Comparison of ENCODE assay signal across 23 cellular contexts in genomic region chr11:87589082-87589481, GRCh38.
A peak's percentile ranks its signal among the peaks of the same experiment; 100 is the strongest.
DNase-seq lines count a peak whose midpoint lies in the region; ATAC-seq and TF ChIP-seq lines count a peak whose summit lies in the region.
"Had no signal": no experiment of that assay in that cellular context is flagged by ENCODE, and none has a peak within 500 bp of the region (broad histone marks: within the 10 kb centered on the region; RNA-seq: fewer than 3 reads in every experiment).

No MANE protein-coding gene starts in this region.

- H3K79me2 ChIP-seq in PC-3 (ENCODE audit: low read length) = no peaks in the 10 kb centered on the region

- H4K8ac ChIP-seq in neuronal stem cell (ENCODE audit: low read depth, low read length) = no peak overlapping the region

- H3K4me3 ChIP-seq in WERI-Rb-1 (ENCODE audit: low read depth, low read length) = no peak overlapping the region
- no peak overlapping the region for H3K4me3 ChIP-seq in neuronal stem cell (ENCODE audit: low read length in 2 of 2)
- H3K4me3 ChIP-seq in PC-3 (ENCODE audit: low read length) = no peak overlapping the region
- H3K4me3 ChIP-seq: A549; BLaER1 treated with 17β-estradiol and CSF1 and Interleukin-3, amounts not matched to agents 10 nM and 100 nM; GM12878; HAP-1 had no signal

- H3K27me3 ChIP-seq in WERI-Rb-1 (ENCODE audit: insufficient read depth, low read depth, severe bottlenecking) = no peaks in the 10 kb centered on the region
- no peaks in the 10 kb centered on the region for H3K27me3 ChIP-seq in neuronal stem cell (ENCODE audit: control insufficient read depth in 3 of 3, insufficient read depth in 3 of 3, low read depth in 1 of 3, low read length in 3 of 3)
- no peaks in the 10 kb centered on the region for H3K27me3 ChIP-seq in PC-3 (ENCODE audit: low read length)
- H3K27me3 ChIP-seq: BE2C; BLaER1 treated with 17β-estradiol and CSF1 and Interleukin-3, amounts not matched to agents 10 nM and 100 nM had no signal

- no peaks in the 10 kb centered on the region for H3F3A ChIP-seq in PC-3 (ENCODE audit: low read length, unreplicated experiment)

- H3K18ac ChIP-seq in neuronal stem cell (ENCODE audit: low read length) = peak overlapping the region; percentile 62

- POLR2A ChIA-PET in PC-3 (lab: Charles Lee; ENCODE audit: unreplicated experiment) = no interaction called here

- H2AK5ac ChIP-seq in neuronal stem cell (ENCODE audit: low read depth, low read length) = no peak overlapping the region

- H3K9me3 ChIP-seq in WERI-Rb-1 (ENCODE audit: severe bottlenecking) (peaks cover 12% of the 10 kb centered on the region), neuronal stem cell (replicated peaks in 1 of 2; ENCODE audit: control insufficient read depth in 2 of 2, insufficient read depth in 1 of 2, low read depth in 1 of 2, low read length in 2 of 2) (no peaks in the 10 kb centered on the region), PC-3 (ENCODE audit: low read length) (no peaks in the 10 kb centered on the region)
- H3K9me3 ChIP-seq: A549, BE2C, HAP-1 had no signal

- H3K4ac ChIP-seq in neuronal stem cell (ENCODE audit: low read length) = no peak overlapping the region

- no TSS peak for BruUV-seq in PC-3 (replicated peaks; lab: Mats Ljungman, UMichigan)

- H3K27me3 Mint-ChIP-seq in activated T-cell treated with anti-CD3 and anti-CD28 coated beads, Interleukin-2, amount 50 U/mL, for 24 hours = no peaks in the 10 kb centered on the region
- H3K27me3 Mint-ChIP-seq: CD4-positive, alpha-beta T cell had no signal

- no peak overlapping the region for H2BK15ac ChIP-seq in neuronal stem cell (ENCODE audit: low read length)

- H3K4me2 ChIP-seq in neuronal stem cell (ENCODE audit: insufficient read depth, low read length, poor library complexity, severe bottlenecking) (no peak overlapping the region), PC-3 (ENCODE audit: low read length) (no peak overlapping the region)
- H3K4me2 ChIP-seq: A549; BLaER1 treated with 17β-estradiol and CSF1 and Interleukin-3, amounts not matched to agents 10 nM and 100 nM had no signal

- H3K23ac ChIP-seq in neuronal stem cell (ENCODE audit: low read depth, low read length, poor library complexity) = no peak overlapping the region

- CTCF ChIA-PET in PC-3 (lab: Charles Lee) = no interaction called here

- TF ChIP-seq CTCF in WERI-Rb-1 (IDR thresholded peaks at IDR 0.05; ENCODE audit: low read depth, low read length) (no peak), PC-3 (conservative IDR thresholded peaks at IDR 0.05; ENCODE audit: low read depth, low read length) (no peak)

- peaks cover 35% of the 10 kb centered on the region for H3K9me3 Mint-ChIP-seq in activated T-cell treated with anti-CD3 and anti-CD28 coated beads, Interleukin-2, amount 50 U/mL, for 24 hours

- peak overlapping the region; percentile 47 for H3K27ac ChIP-seq in WERI-Rb-1
- H3K27ac ChIP-seq in neuronal stem cell (replicated peaks; ENCODE audit: low read length) = no peak overlapping the region
- H3K27ac ChIP-seq in PC-3 (ENCODE audit: low read length) = no peak overlapping the region
- H3K27ac ChIP-seq: A549; BLaER1 treated with 17β-estradiol and CSF1 and Interleukin-3, amounts not matched to agents 10 nM and 100 nM had no signal

- no peaks in the 10 kb centered on the region for H3K36me3 Mint-ChIP-seq in activated T-cell treated with anti-CD3 and anti-CD28 coated beads, Interleukin-2, amount 50 U/mL, for 24 hours (ENCODE audit: low read depth)
- H3K36me3 Mint-ChIP-seq: CD14-positive monocyte; CD8-positive, alpha-beta memory T cell had no signal

- no peak for ATAC-seq in PC-3
- ATAC-seq in GM21447 (IDR thresholded peaks at IDR 0.05; ENCODE audit: unreplicated experiment) = no peak
- ATAC-seq: A549, GM12878 had no signal

- no peak overlapping the region for H2AFZ ChIP-seq in neuronal stem cell (ENCODE audit: low read length)
- H2AFZ ChIP-seq in PC-3 (ENCODE audit: low read length) = no peak overlapping the region

- no peak overlapping the region for H3K9ac ChIP-seq in neuronal stem cell (ENCODE audit: low read depth, low read length, poor library complexity)
- no peak overlapping the region for H3K9ac ChIP-seq in PC-3 (ENCODE audit: low read length)
- H3K9ac ChIP-seq: BLaER1 treated with 17β-estradiol and CSF1 and Interleukin-3, amounts not matched to agents 10 nM and 100 nM had no signal

- WGBS in neuronal stem cell (ENCODE audit: extremely low coverage in 2 of 2, insufficient read length in 2 of 2, insufficient replicate concordance in 1 of 2), 2 donors = no CpG with 5 or more reads among the region's 3 CpGs

- H3K79me1 ChIP-seq in neuronal stem cell (ENCODE audit: low read depth, low read length) = no peaks in the 10 kb centered on the region

- peak overlapping the region; percentile 74 for H2BK120ac ChIP-seq in neuronal stem cell (ENCODE audit: low read depth, low read length)

- H3K14ac ChIP-seq in neuronal stem cell (ENCODE audit: low read length) = no peak overlapping the region

- H3K4me1 Mint-ChIP-seq in activated T-cell treated with anti-CD3 and anti-CD28 coated beads, Interleukin-2, amount 50 U/mL, for 24 hours (ENCODE audit: low read depth) = no peaks in the 10 kb centered on the region
- H3K4me1 Mint-ChIP-seq: CD14-positive monocyte; CD8-positive, alpha-beta memory T cell had no signal

- peak; percentile 91 for DNase-seq in NCI-H524 treated with DMSO at 0.1 percent for 48 hours (lab: John Stamatoyannopoulos, UW)
- peak; percentile 80 for DNase-seq in WERI-Rb-1
- DNase-seq in neuronal stem cell (ENCODE audit: low spot score) = no peak
- DNase-seq in KG1 (lab: John Stamatoyannopoulos, UW) = no peak
- no peak for DNase-seq in activated T-cell treated with anti-CD3 and anti-CD28 coated beads, Interleukin-2, amount 50 U/mL, for 24 hours
- no peak for DNase-seq in PC-3
- DNase-seq: 8988T; ACHN; AML-193; BE2C; CD4-positive, alpha-beta T cell; CD8-positive, alpha-beta memory T cell; DMS 273 treated with DMSO at 0.1 percent for 48 hours; DMS79; EL; GDM1; GOT3 had no signal

- H4K91ac ChIP-seq in neuronal stem cell (ENCODE audit: low read depth, low read length, poor library complexity) = no peak overlapping the region

- H3K4me3 Mint-ChIP-seq in activated T-cell treated with anti-CD3 and anti-CD28 coated beads, Interleukin-2, amount 50 U/mL, for 24 hours = no peak overlapping the region
- H3K4me3 Mint-ChIP-seq: CD14-positive monocyte; CD4-positive, alpha-beta T cell; CD8-positive, alpha-beta memory T cell had no signal

- H3K9me2 ChIP-seq in PC-3 (replicated peaks; ENCODE audit: low read length) = no peaks in the 10 kb centered on the region

- H2BK12ac ChIP-seq in neuronal stem cell (ENCODE audit: low read length) = no peak overlapping the region

- intact Hi-C loops in PC-3 (cut with micrococcal nuclease) = no loop called here

- no peaks in the 10 kb centered on the region for H3K36me3 ChIP-seq in WERI-Rb-1
- no peaks in the 10 kb centered on the region for H3K36me3 ChIP-seq in neuronal stem cell (replicated peaks in 1 of 2; ENCODE audit: control insufficient read depth in 2 of 2, insufficient read depth in 2 of 2, low read length in 2 of 2)
- H3K36me3 ChIP-seq in PC-3 (ENCODE audit: low read depth, low read length) = no peaks in the 10 kb centered on the region
- H3K36me3 ChIP-seq: BE2C; BLaER1 treated with 17β-estradiol and CSF1 and Interleukin-3, amounts not matched to agents 10 nM and 100 nM; HAP-1 had no signal

- H3K4me1 ChIP-seq in neuronal stem cell (ENCODE audit: control insufficient read depth in 2 of 2, insufficient read depth in 1 of 2, low read depth in 1 of 2, low read length in 2 of 2) (no peaks in the 10 kb centered on the region), PC-3 (ENCODE audit: insufficient read depth, low read length) (peaks cover 11% of the 10 kb centered on the region)
- H3K4me1 ChIP-seq: A549; BE2C; BLaER1 treated with 17β-estradiol and CSF1 and Interleukin-3, amounts not matched to agents 10 nM and 100 nM; HAP-1 had no signal

- H3K27ac Mint-ChIP-seq in activated T-cell treated with anti-CD3 and anti-CD28 coated beads, Interleukin-2, amount 50 U/mL, for 24 hours = no peak overlapping the region
- H3K27ac Mint-ChIP-seq: CD14-positive monocyte; CD4-positive, alpha-beta T cell; CD8-positive, alpha-beta memory T cell had no signal

- no peak overlapping the region for H2BK5ac ChIP-seq in neuronal stem cell (ENCODE audit: low read length)

- no peaks in the 10 kb centered on the region for H4K20me1 ChIP-seq in PC-3 (ENCODE audit: low read length)
- H4K20me1 ChIP-seq: BLaER1 treated with 17β-estradiol and CSF1 and Interleukin-3, amounts not matched to agents 10 nM and 100 nM had no signal

Comparison
In these comparisons a context has a peak if more than half of its experiments do, and no peak if none do; other contexts are left out.
1. DNase-seq: peak in NCI-H524 treated with DMSO at 0.1 percent for 48 hours (single experiment) and WERI-Rb-1 (single experiment); none in neuronal stem cell (single experiment), KG1 (single experiment), activated T-cell treated with anti-CD3 and anti-CD28 coated beads, Interleukin-2, amount 50 U/mL, for 24 hours (single experiment) and PC-3 (single experiment).